Comparison of ENCODE assay signal across 1 cellular context in the genomic region with DNA sequence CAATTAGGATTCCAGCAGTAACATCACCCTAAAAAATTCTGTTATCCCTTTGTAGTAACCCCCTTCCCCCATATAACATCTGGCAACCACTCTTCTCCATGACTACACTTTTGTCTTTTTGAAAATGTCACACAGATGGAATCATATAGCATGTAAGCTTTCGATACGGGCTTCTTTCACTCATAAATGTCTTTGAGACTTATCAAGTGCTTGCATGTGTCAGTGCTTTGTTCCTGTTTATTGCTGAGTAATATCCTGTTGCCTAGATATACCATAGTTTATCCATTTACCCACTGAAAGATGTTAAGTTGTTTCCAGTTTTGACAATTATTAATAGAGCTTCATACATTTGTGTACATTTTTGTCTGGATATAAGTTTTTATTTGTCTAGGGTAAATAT.
TF ChIP-seq lines count a peak whose summit lies in the region.

No MANE protein-coding gene starts in this region.

TF ChIP-seq in K562, 482 proteins besides CTCF, POLR2A, EP300 and RAD21 (continued from another document):
- TF ChIP-seq, protein P1, sequence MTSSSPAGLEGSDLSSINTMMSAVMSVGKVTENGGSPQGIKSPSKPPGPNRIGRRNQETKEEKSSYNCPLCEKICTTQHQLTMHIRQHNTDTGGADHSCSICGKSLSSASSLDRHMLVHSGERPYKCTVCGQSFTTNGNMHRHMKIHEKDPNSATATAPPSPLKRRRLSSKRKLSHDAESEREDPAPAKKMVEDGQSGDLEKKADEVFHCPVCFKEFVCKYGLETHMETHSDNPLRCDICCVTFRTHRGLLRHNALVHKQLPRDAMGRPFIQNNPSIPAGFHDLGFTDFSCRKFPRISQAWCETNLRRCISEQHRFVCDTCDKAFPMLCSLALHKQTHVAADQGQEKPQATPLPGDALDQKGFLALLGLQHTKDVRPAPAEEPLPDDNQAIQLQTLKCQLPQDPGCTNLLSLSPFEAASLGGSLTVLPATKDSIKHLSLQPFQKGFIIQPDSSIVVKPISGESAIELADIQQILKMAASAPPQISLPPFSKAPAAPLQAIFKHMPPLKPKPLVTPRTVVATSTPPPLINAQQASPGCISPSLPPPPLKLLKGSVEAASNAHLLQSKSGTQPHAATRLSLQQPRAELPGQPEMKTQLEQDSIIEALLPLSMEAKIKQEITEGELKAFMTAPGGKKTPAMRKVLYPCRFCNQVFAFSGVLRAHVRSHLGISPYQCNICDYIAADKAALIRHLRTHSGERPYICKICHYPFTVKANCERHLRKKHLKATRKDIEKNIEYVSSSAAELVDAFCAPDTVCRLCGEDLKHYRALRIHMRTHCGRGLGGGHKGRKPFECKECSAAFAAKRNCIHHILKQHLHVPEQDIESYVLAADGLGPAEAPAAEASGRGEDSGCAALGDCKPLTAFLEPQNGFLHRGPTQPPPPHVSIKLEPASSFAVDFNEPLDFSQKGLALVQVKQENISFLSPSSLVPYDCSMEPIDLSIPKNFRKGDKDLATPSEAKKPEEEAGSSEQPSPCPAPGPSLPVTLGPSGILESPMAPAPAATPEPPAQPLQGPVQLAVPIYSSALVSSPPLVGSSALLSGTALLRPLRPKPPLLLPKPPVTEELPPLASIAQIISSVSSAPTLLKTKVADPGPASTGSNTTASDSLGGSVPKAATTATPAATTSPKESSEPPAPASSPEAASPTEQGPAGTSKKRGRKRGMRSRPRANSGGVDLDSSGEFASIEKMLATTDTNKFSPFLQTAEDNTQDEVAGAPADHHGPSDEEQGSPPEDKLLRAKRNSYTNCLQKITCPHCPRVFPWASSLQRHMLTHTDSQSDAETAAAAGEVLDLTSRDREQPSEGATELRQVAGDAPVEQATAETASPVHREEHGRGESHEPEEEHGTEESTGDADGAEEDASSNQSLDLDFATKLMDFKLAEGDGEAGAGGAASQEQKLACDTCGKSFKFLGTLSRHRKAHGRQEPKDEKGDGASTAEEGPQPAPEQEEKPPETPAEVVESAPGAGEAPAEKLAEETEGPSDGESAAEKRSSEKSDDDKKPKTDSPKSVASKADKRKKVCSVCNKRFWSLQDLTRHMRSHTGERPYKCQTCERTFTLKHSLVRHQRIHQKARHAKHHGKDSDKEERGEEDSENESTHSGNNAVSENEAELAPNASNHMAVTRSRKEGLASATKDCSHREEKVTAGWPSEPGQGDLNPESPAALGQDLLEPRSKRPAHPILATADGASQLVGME (CRISPR knock-in tag; IDR thresholded peaks at IDR 0.05), result no peak
- TF ChIP-seq CCNT2 (IDR thresholded peaks at IDR 0.05; ENCODE audit: borderline replicate concordance, extremely low read depth, insufficient read length, low read depth, low read length) (peak; percentile 29), POLR2B (IDR thresholded peaks at IDR 0.05; ENCODE audit: low read depth, partially characterized antibody) (no peak), PHF8 (IDR thresholded peaks at IDR 0.05; ENCODE audit: borderline replicate concordance, low read length) (no peak), BCOR (IDR thresholded peaks at IDR 0.05) (peak; percentile 66; the same call in 1 of the 2 replicates), ARNT (IDR thresholded peaks at IDR 0.05) (peak; percentile 58 to 66; a peak in 1 of 4 replicates), NR2F6 (CRISPR knock-in tag; IDR thresholded peaks at IDR 0.05) (no peak), ZNF197 (CRISPR knock-in tag; IDR thresholded peaks at IDR 0.05; ENCODE audit: low read depth) (no peak)
- TF ChIP-seq, protein P2, sequence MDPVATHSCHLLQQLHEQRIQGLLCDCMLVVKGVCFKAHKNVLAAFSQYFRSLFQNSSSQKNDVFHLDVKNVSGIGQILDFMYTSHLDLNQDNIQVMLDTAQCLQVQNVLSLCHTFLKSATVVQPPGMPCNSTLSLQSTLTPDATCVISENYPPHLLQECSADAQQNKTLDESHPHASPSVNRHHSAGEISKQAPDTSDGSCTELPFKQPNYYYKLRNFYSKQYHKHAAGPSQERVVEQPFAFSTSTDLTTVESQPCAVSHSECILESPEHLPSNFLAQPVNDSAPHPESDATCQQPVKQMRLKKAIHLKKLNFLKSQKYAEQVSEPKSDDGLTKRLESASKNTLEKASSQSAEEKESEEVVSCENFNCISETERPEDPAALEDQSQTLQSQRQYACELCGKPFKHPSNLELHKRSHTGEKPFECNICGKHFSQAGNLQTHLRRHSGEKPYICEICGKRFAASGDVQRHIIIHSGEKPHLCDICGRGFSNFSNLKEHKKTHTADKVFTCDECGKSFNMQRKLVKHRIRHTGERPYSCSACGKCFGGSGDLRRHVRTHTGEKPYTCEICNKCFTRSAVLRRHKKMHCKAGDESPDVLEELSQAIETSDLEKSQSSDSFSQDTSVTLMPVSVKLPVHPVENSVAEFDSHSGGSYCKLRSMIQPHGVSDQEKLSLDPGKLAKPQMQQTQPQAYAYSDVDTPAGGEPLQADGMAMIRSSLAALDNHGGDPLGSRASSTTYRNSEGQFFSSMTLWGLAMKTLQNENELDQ (CRISPR knock-in tag; IDR thresholded peaks at IDR 0.05; ENCODE audit: borderline replicate concordance), result no peak
- TF ChIP-seq, protein P3, sequence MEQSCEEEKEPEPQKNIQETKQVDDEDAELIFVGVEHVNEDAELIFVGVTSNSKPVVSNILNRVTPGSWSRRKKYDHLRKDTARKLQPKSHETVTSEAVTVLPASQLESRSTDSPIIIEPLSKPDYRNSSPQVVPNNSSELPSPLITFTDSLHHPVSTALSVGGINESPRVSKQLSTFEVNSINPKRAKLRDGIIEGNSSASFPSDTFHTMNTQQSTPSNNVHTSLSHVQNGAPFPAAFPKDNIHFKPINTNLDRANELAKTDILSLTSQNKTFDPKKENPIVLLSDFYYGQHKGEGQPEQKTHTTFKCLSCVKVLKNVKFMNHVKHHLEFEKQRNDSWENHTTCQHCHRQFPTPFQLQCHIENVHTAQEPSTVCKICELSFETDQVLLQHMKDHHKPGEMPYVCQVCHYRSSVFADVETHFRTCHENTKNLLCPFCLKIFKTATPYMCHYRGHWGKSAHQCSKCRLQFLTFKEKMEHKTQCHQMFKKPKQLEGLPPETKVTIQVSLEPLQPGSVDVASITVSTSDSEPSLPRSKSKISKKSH (CRISPR knock-in tag; IDR thresholded peaks at IDR 0.05), result no peak
